ENCODE assay signal across 30 cellular contexts in the genomic region with DNA sequence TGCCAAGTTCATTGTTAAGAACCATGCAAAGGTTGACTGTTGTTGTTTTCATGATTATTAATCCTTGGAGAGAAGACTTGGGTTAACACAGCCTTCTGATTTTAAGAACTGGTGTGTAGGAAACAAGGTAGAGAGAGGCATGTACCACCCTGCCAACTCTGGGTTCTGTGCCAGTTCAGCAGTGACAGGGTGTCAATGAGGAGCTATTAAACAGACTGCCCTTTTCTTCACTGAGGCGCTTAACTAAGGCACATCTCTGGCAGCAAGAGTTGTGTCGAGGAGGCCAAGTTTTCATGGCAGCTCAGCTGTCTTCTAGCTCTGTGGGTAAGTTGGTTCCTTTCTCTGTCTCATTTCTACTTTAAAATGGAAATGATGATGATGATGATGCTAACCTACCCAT.
"Had no signal": no experiment of that assay in that cellular context is flagged by ENCODE, and none has a peak within 500 bp of the region (broad histone marks: within the 10 kb centered on the region; RNA-seq: fewer than 3 reads in every experiment).

No MANE protein-coding gene starts in this region.

- H3K27me3 ChIP-seq: adrenal gland, body of pancreas, colonic mucosa, esophagus squamous epithelium, gastroesophageal sphincter had no signal

- H3K36me3 ChIP-seq: adrenal gland, colonic mucosa had no signal

- ATAC-seq: activated CD4-positive, CD25-positive, alpha-beta regulatory T cell treated with anti-CD3 and anti-CD28 coated beads, Interleukin-2, amount 50 U/mL, for 24 hours; activated CD8-positive, alpha-beta memory T cell treated with anti-CD3 and anti-CD28 coated beads, Interleukin-2, amount 10 ng/mL, durations not matched to agents 7 days and 5 days; activated CD8-positive, alpha-beta T cell treated with anti-CD3 and anti-CD28 coated beads, Interleukin-2, amount 10 ng/mL, durations not matched to agents 7 days and 5 days; activated naive CD8-positive, alpha-beta T cell treated with anti-CD3 and anti-CD28 coated beads, Interleukin-2, amount 50 U/mL, for 24 hours; body of pancreas; gastroesophageal sphincter; T-helper 17 cell had no signal

- DNase-seq: activated B cell treated with CpG ODN at 0.5 μM for 24 hours; activated CD4-positive, alpha-beta memory T cell treated with anti-CD3 and anti-CD28 coated beads for 36 hours; activated CD4-positive, alpha-beta T cell treated with anti-CD3 and anti-CD28 coated beads for 48 hours; activated CD4-positive, alpha-beta T cell treated with anti-CD3 and anti-CD28 coated beads, Interleukin-2, amount 50 U/mL, for 1 hour; activated CD8-positive, alpha-beta memory T cell treated with anti-CD3 and anti-CD28 coated beads, Interleukin-2, amount 10 ng/mL, durations not matched to agents 7 days and 5 days; activated CD8-positive, alpha-beta memory T cell treated with anti-CD3 and anti-CD28 coated beads, Interleukin-2, amount 50 U/mL, for 4 hours; activated CD8-positive, alpha-beta T cell treated with anti-CD3 and anti-CD28 coated beads, Interleukin-2, amount 10 ng/mL, durations not matched to agents 7 days and 5 days; activated effector memory CD4-positive, alpha-beta T cell treated with anti-CD3 and anti-CD28 coated beads, Interleukin-2, amount 50 U/mL, for 16 hours; activated naive CD4-positive, alpha-beta T cell treated with anti-CD3 and anti-CD28 coated beads for 36 hours; activated naive CD8-positive, alpha-beta T cell treated with anti-CD3 and anti-CD28 coated beads for 36 hours; activated naive CD8-positive, alpha-beta T cell treated with anti-CD3 and anti-CD28 coated beads, Interleukin-2, amount 50 U/mL, for 24 hours; activated T-cell treated with anti-CD3 and anti-CD28 coated beads, Interleukin-2, amount 50 U/mL, for 1 hour; activated T-cell treated with anti-CD3 and anti-CD28 coated beads, Interleukin-2, amount 50 U/mL, for 48 hours; adrenal gland; amygdala; aorta; body of pancreas; central memory CD4-positive, alpha-beta T cell; cerebellar nuclear complex; colonic mucosa; effector CD8-positive, alpha-beta T cell; esophagus squamous epithelium; foreskin melanocyte; T-helper 1 cell; T-helper 17 cell; T1000; WERI-Rb-1 had no signal

- H3K4me1 ChIP-seq: body of pancreas, colonic mucosa had no signal

- H3K27ac ChIP-seq: adrenal gland, body of pancreas, colonic mucosa, epithelial cell of prostate, esophagus squamous epithelium, gastroesophageal sphincter, WERI-Rb-1 had no signal

- H3K9me3 ChIP-seq: adrenal gland, body of pancreas, colonic mucosa, esophagus squamous epithelium, gastroesophageal sphincter had no signal

- H3K4me3 ChIP-seq: adrenal gland, body of pancreas, colonic mucosa, esophagus squamous epithelium, gastroesophageal sphincter had no signal
